In genomic region chr4:2923678-2924173, GRCh38 we compare ENCODE assay signal across 10 cellular contexts. TPM values are rescaled to one million over a fixed set of nuclear protein-coding genes. Genes with fewer than 3 reads are reported as not detected.
DNase-seq lines count a peak whose midpoint lies in the region; ATAC-seq and TF ChIP-seq lines count a peak whose summit lies in the region.
"Had no signal": no experiment of that assay in that cellular context is flagged by ENCODE, and none has a peak within 500 bp of the region (broad histone marks: within the 10 kb centered on the region; RNA-seq: fewer than 3 reads in every experiment).

No MANE protein-coding gene starts in this region.

- no peak for TF ChIP-seq CTCF in suprapubic skin (IDR thresholded peaks at IDR 0.05)

- peaks cover 68% of the 10 kb centered on the region for H3K79me2 ChIP-seq in GM23248 (ENCODE audit: insufficient read depth)

- H4K20me1 ChIP-seq in GM23248 (ENCODE audit: insufficient read depth) = no peaks in the 10 kb centered on the region

- intact Hi-C loops in left colon (cut with DNase I, micrococcal nuclease) = no loop called here

- H3K4me1 ChIP-seq in suprapubic skin (peaks cover 18% of the 10 kb centered on the region), GM23248 (ENCODE audit: insufficient read depth) (no peaks in the 10 kb centered on the region)
- H3K4me1 ChIP-seq: HAP-1 had no signal

- H3K36me3 ChIP-seq in suprapubic skin (peaks cover 63% of the 10 kb centered on the region), GM23248 (ENCODE audit: low read depth) (peaks cover 8% of the 10 kb centered on the region; the same call in 1 of the 2 replicates)

- no peaks in the 10 kb centered on the region for H3K9me3 ChIP-seq in suprapubic skin
- H3K9me3 ChIP-seq in GM23248 (ENCODE audit: low read depth) = no peaks in the 10 kb centered on the region
- H3K9me3 ChIP-seq: HAP-1 had no signal

- ATAC-seq in activated T-helper 17 cell treated with anti-CD3 and anti-CD28 coated beads, Interleukin-2, amount 50 U/mL, for 72 hours (replicated peaks) = no peak
- peak; percentile 3 for ATAC-seq in left colon
- ATAC-seq: SK-N-SH treated with all-trans-retinoic acid at 6 μM for 48 hours had no signal

- H3K4me1 Mint-ChIP-seq in activated naive CD4-positive, alpha-beta T cell treated with anti-CD3 and anti-CD28 coated beads, Interleukin-2, amount 50 U/mL, for 24 hours = peaks cover 43% of the 10 kb centered on the region
- H3K4me1 Mint-ChIP-seq in activated T-helper 17 cell treated with anti-CD3 and anti-CD28 coated beads, Interleukin-2, amount 50 U/mL, for 72 hours = peaks cover 33% of the 10 kb centered on the region

- no peak overlapping the region for H3K9ac ChIP-seq in GM23248

- H3F3A ChIP-seq in GM23248 (ENCODE audit: insufficient read depth) = no peaks in the 10 kb centered on the region

- 82% methylated on average over 16 of the region's 16 CpGs for WGBS in suprapubic skin
- WGBS in GM23248 (ENCODE audit: low coverage in 1 of 2, low lambda C conversion rate in 2 of 2, missing lambda C conversion rate in 2 of 2), 2 experiments = 92 to 93% methylated on average over 16 of the region's 16 CpGs

- H3K27ac Mint-ChIP-seq in activated naive CD4-positive, alpha-beta T cell treated with anti-CD3 and anti-CD28 coated beads, Interleukin-2, amount 50 U/mL, for 24 hours = peak overlapping the region; percentile 77
- H3K27ac Mint-ChIP-seq in activated T-helper 17 cell treated with anti-CD3 and anti-CD28 coated beads, Interleukin-2, amount 50 U/mL, for 72 hours = peak overlapping the region; percentile 83

- H3K27me3 ChIP-seq in suprapubic skin = no peaks in the 10 kb centered on the region
- no peaks in the 10 kb centered on the region for H3K27me3 ChIP-seq in GM23248 (replicated peaks; ENCODE audit: insufficient read depth)

- TF ChIP-seq POLR2A in suprapubic skin (IDR thresholded peaks at IDR 0.05) = no peak

- peak overlapping the region; percentile 9 for H3K27ac ChIP-seq in suprapubic skin
- H3K27ac ChIP-seq in GM23248 = no peak overlapping the region

- H3K36me3 Mint-ChIP-seq in activated naive CD4-positive, alpha-beta T cell treated with anti-CD3 and anti-CD28 coated beads, Interleukin-2, amount 50 U/mL, for 24 hours = peaks cover 20% of the 10 kb centered on the region
- H3K36me3 Mint-ChIP-seq in activated T-helper 17 cell treated with anti-CD3 and anti-CD28 coated beads, Interleukin-2, amount 50 U/mL, for 72 hours (ENCODE audit: low read depth) = peaks cover 80% of the 10 kb centered on the region

- no peak for DNase-seq in activated naive CD4-positive, alpha-beta T cell (lab: John Stamatoyannopoulos, UW)
- DNase-seq in left colon (no peak), suprapubic skin (ENCODE audit: low spot score in 2 of 2) (peak; percentile 52 to 77), UCSD-AML1 (lab: John Stamatoyannopoulos, UW; ENCODE audit: unreplicated experiment) (no peak), NCI-H2107 (lab: John Stamatoyannopoulos, UW) (no peak), GM23248 (no peak)

- H2AFZ ChIP-seq in GM23248 = no peak overlapping the region

- in situ Hi-C loops in GM23248 (cut with MboI) = no loop called here

- no peak overlapping the region for H3K4me2 ChIP-seq in GM23248 (ENCODE audit: unreplicated experiment)

- no peak overlapping the region for H3K4me3 ChIP-seq in suprapubic skin
- H3K4me3 ChIP-seq in GM23248 = no peak overlapping the region
- H3K4me3 ChIP-seq: HAP-1 had no signal

- H3K27me3 Mint-ChIP-seq in activated naive CD4-positive, alpha-beta T cell treated with anti-CD3 and anti-CD28 coated beads, Interleukin-2, amount 50 U/mL, for 24 hours = no peaks in the 10 kb centered on the region
- no peaks in the 10 kb centered on the region for H3K27me3 Mint-ChIP-seq in activated T-helper 17 cell treated with anti-CD3 and anti-CD28 coated beads, Interleukin-2, amount 50 U/mL, for 72 hours

- H3K9me2 ChIP-seq in GM23248 (ENCODE audit: insufficient read depth) = no peaks in the 10 kb centered on the region

- no peak for TF ChIP-seq EP300 in suprapubic skin (IDR thresholded peaks at IDR 0.05)

- H3K9me3 Mint-ChIP-seq in activated naive CD4-positive, alpha-beta T cell treated with anti-CD3 and anti-CD28 coated beads, Interleukin-2, amount 50 U/mL, for 24 hours = no peaks in the 10 kb centered on the region
- H3K9me3 Mint-ChIP-seq in activated T-helper 17 cell treated with anti-CD3 and anti-CD28 coated beads, Interleukin-2, amount 50 U/mL, for 72 hours = peaks cover 4% of the 10 kb centered on the region

- peak overlapping the region; percentile 23 for H3K4me3 Mint-ChIP-seq in activated naive CD4-positive, alpha-beta T cell treated with anti-CD3 and anti-CD28 coated beads, Interleukin-2, amount 50 U/mL, for 24 hours
- peak overlapping the region; percentile 25 for H3K4me3 Mint-ChIP-seq in activated T-helper 17 cell treated with anti-CD3 and anti-CD28 coated beads, Interleukin-2, amount 50 U/mL, for 72 hours

RNA-seq across cellular contexts. Expression of gene NOP14, which starts 39.5 kb away (rescaled TPM):
- total RNA-seq in activated T-helper 17 cell treated with anti-CD3 and anti-CD28 coated beads, Interleukin-2, amount 50 U/mL, for 72 hours = 10 to 100 TPM; 86.5 to 96.8 TPM
- total RNA-seq in left colon (10 to 100 TPM; 20.4 to 22.9 TPM), suprapubic skin (10 to 100 TPM; 23.4 to 30.8 (median 27.1) TPM)
- total RNA-seq in GM23248 (2014; rRNA removed; shearing (Covaris generic)) = 15.9 and 20.6 TPM in 2 replicates
- 19.3 and 20.5 TPM in 2 replicates for polyA plus RNA-seq in GM23248 (2016; fragmentation: Nextera tagmentation; extraction: Ambion mirVana)

RNA-seq across cellular contexts. Expression of gene GRK4, which starts 39.6 kb away (rescaled TPM):
- 1 to 10 TPM; 3.2 to 5.7 TPM for total RNA-seq in activated T-helper 17 cell treated with anti-CD3 and anti-CD28 coated beads, Interleukin-2, amount 50 U/mL, for 72 hours
- total RNA-seq in left colon = 1 to 10 TPM; 1.7 to 3.9 TPM
- 1 to 10 TPM; 3.3 to 8.0 (median 4.6) TPM for total RNA-seq in suprapubic skin
- total RNA-seq in GM23248 (2014; rRNA removed; shearing (Covaris generic)) = 5.8 and 7.1 TPM in 2 replicates
- polyA plus RNA-seq in GM23248 (2016; fragmentation: Nextera tagmentation; extraction: Ambion mirVana) = 5.1 and 6.5 TPM in 2 replicates

Comparison
In these comparisons a context has a peak if more than half of its experiments do, and no peak if none do; other contexts are left out.
1. DNase-seq: peak in suprapubic skin (2 of 2); none in activated naive CD4-positive, alpha-beta T cell (0 of 4), left colon (0 of 2), UCSD-AML1 (single experiment), NCI-H2107 (single experiment) and GM23248 (single experiment).